In genomic region chr2:219331560-219332213, GRCh38 we compare ENCODE assay signal across 11 cellular contexts. TPM values are rescaled to one million over a fixed set of nuclear protein-coding genes. Genes with fewer than 3 reads are reported as not detected.
A peak's percentile ranks its signal among the peaks of the same experiment; 100 is the strongest.
DNase-seq lines count a peak whose midpoint lies in the region; ATAC-seq, FAIRE-seq and TF ChIP-seq lines count a peak whose summit lies in the region.
"Had no signal": no experiment of that assay in that cellular context is flagged by ENCODE, and none has a peak within 500 bp of the region (broad histone marks: within the 10 kb centered on the region; RNA-seq: fewer than 3 reads in every experiment).

No MANE protein-coding gene starts in this region.

- H3K4me1 ChIP-seq in HepG2 (ENCODE audit: insufficient read depth, low read length) (no peaks in the 10 kb centered on the region), BE2C (no peaks in the 10 kb centered on the region)

- H3K4me3 ChIP-seq in choroid plexus epithelial cell (ENCODE audit: low read depth, low read length) (no peak overlapping the region), HepG2 (replicated peaks in 1 of 3; ENCODE audit: insufficient read depth in 1 of 3, low read depth in 2 of 3, low read length in 3 of 3) (no peak overlapping the region), BE2C (ENCODE audit: low read depth, low read length) (no peak overlapping the region)

- no peaks in the 10 kb centered on the region for H3K79me2 ChIP-seq in HepG2 (ENCODE audit: insufficient read depth, low read length)

- peak; percentile 84 for ATAC-seq in HepG2

- TF ChIP-seq POLR2A in HepG2 (IDR thresholded peaks at IDR 0.05; ENCODE audit: insufficient read depth in 1 of 2, low read depth in 2 of 2, low read length in 2 of 2) = no peak

- intact Hi-C loops in HepG2 (cut with micrococcal nuclease; ENCODE audit: unreplicated experiment) = no loop called here

- CTCF ChIA-PET in HepG2 (lab: Yijun Ruan, JAX; ENCODE audit: low intra/inter-chr PET ratio, low total read pairs) = no interaction called here

- H3K4me2 ChIP-seq in HepG2 (ENCODE audit: low read depth, low read length) = no peak overlapping the region

- peak; percentile 17 for DNase-seq in stimulated activated CD4-positive, alpha-beta T cell treated with anti-CD3 and anti-CD28 coated beads, Interleukin-12 subunit alpha, Interleukin-12 subunit beta, amount 100 ng/mL, for 4 hours
- no peak for DNase-seq in stimulated activated CD4-positive, alpha-beta T cell treated with anti-CD3 and anti-CD28 coated beads, Interleukin-1b, Interleukin-23, amount 100 ng/mL, for 48 hours
- DNase-seq in choroid plexus epithelial cell (ENCODE audit: low read depth) = peak; percentile 23
- DNase-seq in HepG2 (ENCODE audit: low spot score) = no peak
- DNase-seq in effector CD8-positive, alpha-beta T cell (lab: John Stamatoyannopoulos, UW) = no peak
- DNase-seq in Kasumi-1 (lab: John Stamatoyannopoulos, UW) = no peak
- DNase-seq in midbrain (lab: John Stamatoyannopoulos, UW) = no peak
- DNase-seq in BE2C = no peak
- DNase-seq: NCI-H774 had no signal

- in situ Hi-C loops in HepG2 (cut with HindIII; ENCODE audit: extremely low pct_ligation_motif_present, low pct_unique_long_range_greater_than_20kb) = no loop called here

- no peak for FAIRE-seq in HepG2 (lab: Jason Lieb, UNC)

- no peak overlapping the region for H3K27ac ChIP-seq in HepG2 (ENCODE audit: extremely low read length, insufficient read depth, low read length)
- H3K27ac ChIP-seq: C4-2B had no signal

- no peak for TF ChIP-seq RAD21 in HepG2 (CRISPR knock-in tag; IDR thresholded peaks at IDR 0.05)

- TF ChIP-seq EP300 in HepG2 (IDR thresholded peaks at IDR 0.05; ENCODE audit: low read depth in 2 of 2, low read length in 2 of 2) (no peak), HepG2 (CRISPR knock-in tag; IDR thresholded peaks at IDR 0.05; ENCODE audit: borderline replicate concordance) (no peak)

- no peak overlapping the region for H3K9ac ChIP-seq in HepG2 (ENCODE audit: insufficient read depth, low read depth, low read length)

- TF ChIP-seq CTCF in choroid plexus epithelial cell (conservative IDR thresholded peaks at IDR 0.05; ENCODE audit: low read depth, low read length) (no peak), HepG2 (CRISPR knock-in tag; IDR thresholded peaks at IDR 0.05) (no peak), BE2C (IDR thresholded peaks at IDR 0.05; ENCODE audit: low read depth, low read length) (no peak)

- 38% methylated on average over 30 of the region's 39 CpGs for WGBS in HepG2 (ENCODE audit: low lambda C conversion rate)

- H3K27me3 ChIP-seq in HepG2 (ENCODE audit: control insufficient read depth in 1 of 2, insufficient read depth in 2 of 2, low read length in 2 of 2) = peaks cover 3 to 36% of the 10 kb centered on the region in 2 experiments; a peak in 4 of 5 replicates
- no peaks in the 10 kb centered on the region for H3K27me3 ChIP-seq in BE2C

- no TSS peak for BruUV-seq in HepG2 (replicated peaks; lab: Mats Ljungman, UMichigan)

- no peak overlapping the region for H2AFZ ChIP-seq in HepG2 (ENCODE audit: low read length)

- POLR2A ChIA-PET in HepG2 (lab: Yijun Ruan, JAX) = no interaction called here

- H4K20me1 ChIP-seq in HepG2 (ENCODE audit: insufficient read depth, low read length) = peaks cover 8% of the 10 kb centered on the region; the same call in 1 of the 2 replicates

- H3K36me3 ChIP-seq in HepG2 (replicated peaks in 1 of 2; ENCODE audit: control insufficient read depth in 1 of 2, insufficient read depth in 2 of 2, low read length in 2 of 2) (no peaks in the 10 kb centered on the region), BE2C (no peaks in the 10 kb centered on the region)

- H3K9me3 ChIP-seq in HepG2 (ENCODE audit: low read length) (no peaks in the 10 kb centered on the region), BE2C (no peaks in the 10 kb centered on the region)

RNA-seq across cellular contexts. Expression of gene RESP18, which starts 0.9 kb away (rescaled TPM):
- not detected in 2 replicates for total RNA-seq in HepG2 (2016; rRNA removed; fragmentation: Illumina TruSeq; extraction: Trizol)
- not detected in 2 replicates for total RNA-seq in HepG2 (2016; cell fraction: cytosol; rRNA removed; fragmentation: Illumina TruSeq; extraction: Trizol; ENCODE audit: low read depth)
- not detected in 2 replicates for total RNA-seq in HepG2 (2016; cell fraction: insoluble cytoplasmic fraction; rRNA removed; fragmentation: Illumina TruSeq; extraction: Trizol)
- total RNA-seq in HepG2 (2016; cell fraction: membrane; rRNA removed; fragmentation: Illumina TruSeq; extraction: Trizol) = not detected in 2 replicates
- total RNA-seq in HepG2 (2016; cell fraction: nucleus; rRNA removed; fragmentation: Illumina TruSeq; extraction: Trizol) = not detected in 2 replicates
- polyA plus RNA-seq in HepG2 (2011; rRNA removed) = not detected in 2 replicates
- not detected in 2 replicates for polyA plus RNA-seq in HepG2 (2011; cell fraction: cytosol; rRNA removed)
- polyA plus RNA-seq in HepG2 (2011; cell fraction: nucleus; rRNA removed) = not detected in 2 replicates
- polyA plus RNA-seq in HepG2 (2012) = not detected in 2 replicates
- not detected in 2 replicates for polyA plus RNA-seq in HepG2 (2016; cell fraction: cytosol; fragmentation: Illumina TruSeq; extraction: Trizol; ENCODE audit: low read depth)
- not detected in 2 replicates for polyA plus RNA-seq in HepG2 (2016; cell fraction: insoluble cytoplasmic fraction; fragmentation: Illumina TruSeq; extraction: Trizol; ENCODE audit: low read depth)
- not detected in 2 replicates for polyA plus RNA-seq in HepG2 (2016; cell fraction: membrane; fragmentation: Illumina TruSeq; extraction: Trizol; ENCODE audit: low read depth)
- polyA plus RNA-seq in HepG2 (2016; cell fraction: nucleus; fragmentation: Illumina TruSeq; extraction: Trizol; ENCODE audit: insufficient read depth, low read depth) = not detected in 2 replicates
- not detected in 2 replicates for polyA minus RNA-seq in HepG2 (2011; rRNA and poly(A)+ RNA removed; ENCODE audit: low replicate concordance)
- not detected in 2 replicates for polyA minus RNA-seq in HepG2 (2011; cell fraction: cytosol; rRNA and poly(A)+ RNA removed)
- not detected in 2 replicates for polyA minus RNA-seq in HepG2 (2011; cell fraction: nucleus; rRNA and poly(A)+ RNA removed)
- not detected for polyA plus RNA-seq in BE2C (2012; ENCODE audit: insufficient read depth, insufficient read length, low read depth)
- total RNA-seq: epithelial cell of proximal tubule had no signal

RNA-seq across cellular contexts. Expression of gene PTPRN, which starts 22.5 kb away (rescaled TPM):
- total RNA-seq in HepG2 (2016; rRNA removed; fragmentation: Illumina TruSeq; extraction: Trizol) = not detected in 2 replicates
- not detected in 2 replicates for total RNA-seq in HepG2 (2016; cell fraction: cytosol; rRNA removed; fragmentation: Illumina TruSeq; extraction: Trizol; ENCODE audit: low read depth)
- total RNA-seq in HepG2 (2016; cell fraction: insoluble cytoplasmic fraction; rRNA removed; fragmentation: Illumina TruSeq; extraction: Trizol) = not detected in 2 replicates
- not detected in 2 replicates for total RNA-seq in HepG2 (2016; cell fraction: membrane; rRNA removed; fragmentation: Illumina TruSeq; extraction: Trizol)
- not detected in 2 replicates for total RNA-seq in HepG2 (2016; cell fraction: nucleus; rRNA removed; fragmentation: Illumina TruSeq; extraction: Trizol)
- polyA plus RNA-seq in HepG2 (2011; rRNA removed) = 0.24 and 0.26 TPM in 2 replicates
- 0.05 and 0.10 TPM in 2 replicates for polyA plus RNA-seq in HepG2 (2011; cell fraction: cytosol; rRNA removed)
- 0.08 and 0.12 TPM in 2 replicates for polyA plus RNA-seq in HepG2 (2011; cell fraction: nucleus; rRNA removed)
- polyA plus RNA-seq in HepG2 (2012) = 0.51 and 0.74 TPM in 2 replicates
- polyA plus RNA-seq in HepG2 (2016; cell fraction: cytosol; fragmentation: Illumina TruSeq; extraction: Trizol; ENCODE audit: low read depth) = not detected in 2 replicates
- not detected in 2 replicates for polyA plus RNA-seq in HepG2 (2016; cell fraction: insoluble cytoplasmic fraction; fragmentation: Illumina TruSeq; extraction: Trizol; ENCODE audit: low read depth)
- not detected in 2 replicates for polyA plus RNA-seq in HepG2 (2016; cell fraction: membrane; fragmentation: Illumina TruSeq; extraction: Trizol; ENCODE audit: low read depth)
- polyA plus RNA-seq in HepG2 (2016; cell fraction: nucleus; fragmentation: Illumina TruSeq; extraction: Trizol; ENCODE audit: insufficient read depth, low read depth) = not detected in 2 replicates
- 0.06 TPM in 1 of 2 replicates, not detected in the other for polyA minus RNA-seq in HepG2 (2011; rRNA and poly(A)+ RNA removed; ENCODE audit: low replicate concordance)
- not detected in 2 replicates for polyA minus RNA-seq in HepG2 (2011; cell fraction: cytosol; rRNA and poly(A)+ RNA removed)
- polyA minus RNA-seq in HepG2 (2011; cell fraction: nucleus; rRNA and poly(A)+ RNA removed) = not detected in 2 replicates
- 290 TPM for polyA plus RNA-seq in BE2C (2012; ENCODE audit: insufficient read depth, insufficient read length, low read depth)

RNA-seq across cellular contexts. Expression of gene DNAJB2, which starts 52.5 kb away (rescaled TPM):
- total RNA-seq in HepG2 (2016; rRNA removed; fragmentation: Illumina TruSeq; extraction: Trizol) = 18.6 and 21.3 TPM in 2 replicates
- total RNA-seq in HepG2 (2016; cell fraction: cytosol; rRNA removed; fragmentation: Illumina TruSeq; extraction: Trizol; ENCODE audit: low read depth) = 11.0 and 12.3 TPM in 2 replicates
- 17.1 and 21.1 TPM in 2 replicates for total RNA-seq in HepG2 (2016; cell fraction: insoluble cytoplasmic fraction; rRNA removed; fragmentation: Illumina TruSeq; extraction: Trizol)
- 18.1 and 22.0 TPM in 2 replicates for total RNA-seq in HepG2 (2016; cell fraction: membrane; rRNA removed; fragmentation: Illumina TruSeq; extraction: Trizol)
- total RNA-seq in HepG2 (2016; cell fraction: nucleus; rRNA removed; fragmentation: Illumina TruSeq; extraction: Trizol) = 14.6 and 15.9 TPM in 2 replicates
- 31.1 and 55.2 TPM in 2 replicates for polyA plus RNA-seq in HepG2 (2011; rRNA removed)
- 30.3 and 35.7 TPM in 2 replicates for polyA plus RNA-seq in HepG2 (2011; cell fraction: cytosol; rRNA removed)
- 135 and 143 TPM in 2 replicates for polyA plus RNA-seq in HepG2 (2011; cell fraction: nucleus; rRNA removed)
- 29.8 and 56.4 TPM in 2 replicates for polyA plus RNA-seq in HepG2 (2012)
- 12.6 and 15.8 TPM in 2 replicates for polyA plus RNA-seq in HepG2 (2016; cell fraction: cytosol; fragmentation: Illumina TruSeq; extraction: Trizol; ENCODE audit: low read depth)
- polyA plus RNA-seq in HepG2 (2016; cell fraction: insoluble cytoplasmic fraction; fragmentation: Illumina TruSeq; extraction: Trizol; ENCODE audit: low read depth) = 26.8 and 30.7 TPM in 2 replicates
- polyA plus RNA-seq in HepG2 (2016; cell fraction: membrane; fragmentation: Illumina TruSeq; extraction: Trizol; ENCODE audit: low read depth) = 23.9 and 24.2 TPM in 2 replicates
- 42.9 and 50.3 TPM in 2 replicates for polyA plus RNA-seq in HepG2 (2016; cell fraction: nucleus; fragmentation: Illumina TruSeq; extraction: Trizol; ENCODE audit: insufficient read depth, low read depth)
- polyA minus RNA-seq in HepG2 (2011; rRNA and poly(A)+ RNA removed; ENCODE audit: low replicate concordance) = 17.7 and 40.8 TPM in 2 replicates
- 14.7 and 20.1 TPM in 2 replicates for polyA minus RNA-seq in HepG2 (2011; cell fraction: cytosol; rRNA and poly(A)+ RNA removed)
- 23.2 and 30.5 TPM in 2 replicates for polyA minus RNA-seq in HepG2 (2011; cell fraction: nucleus; rRNA and poly(A)+ RNA removed)
- 106 TPM for polyA plus RNA-seq in BE2C (2012; ENCODE audit: insufficient read depth, insufficient read length, low read depth)

RNA-seq across cellular contexts. Expression of gene DNPEP, which starts 56.0 kb away (rescaled TPM):
- 103 and 104 TPM in 2 replicates for total RNA-seq in HepG2 (2016; rRNA removed; fragmentation: Illumina TruSeq; extraction: Trizol)
- total RNA-seq in HepG2 (2016; cell fraction: cytosol; rRNA removed; fragmentation: Illumina TruSeq; extraction: Trizol; ENCODE audit: low read depth) = 50.2 and 51.7 TPM in 2 replicates
- 93.4 and 106 TPM in 2 replicates for total RNA-seq in HepG2 (2016; cell fraction: insoluble cytoplasmic fraction; rRNA removed; fragmentation: Illumina TruSeq; extraction: Trizol)
- 77.6 and 92.7 TPM in 2 replicates for total RNA-seq in HepG2 (2016; cell fraction: membrane; rRNA removed; fragmentation: Illumina TruSeq; extraction: Trizol)
- 62.5 and 67.1 TPM in 2 replicates for total RNA-seq in HepG2 (2016; cell fraction: nucleus; rRNA removed; fragmentation: Illumina TruSeq; extraction: Trizol)
- 109 and 130 TPM in 2 replicates for polyA plus RNA-seq in HepG2 (2011; rRNA removed)
- polyA plus RNA-seq in HepG2 (2011; cell fraction: cytosol; rRNA removed) = 66.5 and 97.7 TPM in 2 replicates
- 277 and 306 TPM in 2 replicates for polyA plus RNA-seq in HepG2 (2011; cell fraction: nucleus; rRNA removed)
- 76.3 and 101 TPM in 2 replicates for polyA plus RNA-seq in HepG2 (2012)
- 62.5 and 80.3 TPM in 2 replicates for polyA plus RNA-seq in HepG2 (2016; cell fraction: cytosol; fragmentation: Illumina TruSeq; extraction: Trizol; ENCODE audit: low read depth)
- polyA plus RNA-seq in HepG2 (2016; cell fraction: insoluble cytoplasmic fraction; fragmentation: Illumina TruSeq; extraction: Trizol; ENCODE audit: low read depth) = 93.7 and 94.8 TPM in 2 replicates
- 72.3 and 84.5 TPM in 2 replicates for polyA plus RNA-seq in HepG2 (2016; cell fraction: membrane; fragmentation: Illumina TruSeq; extraction: Trizol; ENCODE audit: low read depth)
- polyA plus RNA-seq in HepG2 (2016; cell fraction: nucleus; fragmentation: Illumina TruSeq; extraction: Trizol; ENCODE audit: insufficient read depth, low read depth) = 145 and 149 TPM in 2 replicates
- 78.0 and 193 TPM in 2 replicates for polyA minus RNA-seq in HepG2 (2011; rRNA and poly(A)+ RNA removed; ENCODE audit: low replicate concordance)
- 37.2 and 45.9 TPM in 2 replicates for polyA minus RNA-seq in HepG2 (2011; cell fraction: cytosol; rRNA and poly(A)+ RNA removed)
- polyA minus RNA-seq in HepG2 (2011; cell fraction: nucleus; rRNA and poly(A)+ RNA removed) = 77.3 and 82.6 TPM in 2 replicates
- polyA plus RNA-seq in BE2C (2012; ENCODE audit: insufficient read depth, insufficient read length, low read depth) = 70.7 TPM

Comparison
In these comparisons a context has a peak if more than half of its experiments do, and no peak if none do; other contexts are left out.
1. DNase-seq: peak in stimulated activated CD4-positive, alpha-beta T cell treated with anti-CD3 and anti-CD28 coated beads, Interleukin-12 subunit alpha, Interleukin-12 subunit beta, amount 100 ng/mL, for 4 hours (single experiment) and choroid plexus epithelial cell (single experiment); none in stimulated activated CD4-positive, alpha-beta T cell treated with anti-CD3 and anti-CD28 coated beads, Interleukin-1b, Interleukin-23, amount 100 ng/mL, for 48 hours (single experiment), HepG2 (single experiment), effector CD8-positive, alpha-beta T cell (single experiment), Kasumi-1 (0 of 2), midbrain (single experiment) and BE2C (single experiment).